Comparison of ENCODE assay signal across 8 cellular contexts in the genomic region with DNA sequence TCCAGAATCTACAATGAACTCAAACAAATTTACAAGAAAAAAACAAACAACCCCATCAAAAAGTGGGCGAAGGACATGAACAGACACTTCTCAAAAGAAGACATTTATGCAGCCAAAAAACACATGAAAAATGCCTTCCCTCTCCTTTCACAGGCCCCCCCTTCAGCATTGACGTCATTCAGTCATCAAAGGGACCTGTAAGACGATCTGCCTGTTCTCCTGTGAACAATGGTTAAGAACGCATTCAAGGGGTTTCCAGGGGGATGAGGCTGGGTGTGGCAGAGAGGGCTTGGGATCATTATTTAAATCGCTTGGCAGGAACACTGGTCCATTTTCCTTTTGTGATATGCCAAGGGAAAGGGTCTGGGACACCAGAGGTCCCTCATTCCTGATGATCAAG.
DNase-seq lines count a peak whose midpoint lies in the region; FAIRE-seq and TF ChIP-seq lines count a peak whose summit lies in the region.
"Not testable (repeated sequence)": the region's sequence is repeated elsewhere in the genome, so short reads cannot be mapped to it uniquely, and the experiment has no call there.

No MANE protein-coding gene starts in this region.

- not testable (repeated sequence) for H3K36me3 ChIP-seq in H7 (replicated peaks; ENCODE audit: control insufficient read depth, insufficient read depth, low read length)

- peak; percentile 17 for FAIRE-seq in urothelium cell line (lab: Jason Lieb, UNC)

- not testable (repeated sequence) for H3K27me3 ChIP-seq in H7 (ENCODE audit: control insufficient read depth, insufficient read depth, low read length)

- not testable (repeated sequence) for H3K4me3 ChIP-seq in H7 (ENCODE audit: insufficient read depth, low read depth, low read length); choroid plexus epithelial cell (ENCODE audit: low read depth, low read length)

- TF ChIP-seq CTCF in choroid plexus epithelial cell (conservative IDR thresholded peaks at IDR 0.05; ENCODE audit: low read depth, low read length), result not testable (repeated sequence)

- DNase-seq in DMS153 (lab: John Stamatoyannopoulos, UW), result peak; percentile 25
- DNase-seq in H7, result peak; percentile 21
- peak; percentile 33 for DNase-seq in NCI-H1105 treated with DMSO at 0.1 percent for 48 hours (lab: John Stamatoyannopoulos, UW)
- DNase-seq in NCI-H2029 treated with DMSO at 0.1 percent for 48 hours (lab: John Stamatoyannopoulos, UW), result peak; percentile 92
- DNase-seq in NCI-H2171 treated with DMSO at 0.1 percent for 48 hours (lab: John Stamatoyannopoulos, UW), result peak; percentile 52
- DNase-seq in SHP77 (lab: John Stamatoyannopoulos, UW), result peak; percentile 90 to 92
- DNase-seq in choroid plexus epithelial cell (ENCODE audit: low read depth), result peak; percentile 2
- peak; percentile 33 for DNase-seq in urothelium cell line (ENCODE audit: low spot score)

Comparison
In these comparisons a context has a peak if more than half of its experiments do, and no peak if none do; other contexts are left out.
1. DNase-seq: peak in every context shown above with its lines; median percentile 92 in NCI-H2029 treated with DMSO at 0.1 percent for 48 hours; 91 in SHP77; 52 in NCI-H2171 treated with DMSO at 0.1 percent for 48 hours; 33 in NCI-H1105 treated with DMSO at 0.1 percent for 48 hours; 33 in urothelium cell line; 25 in DMS153; 21 in H7; 2 in choroid plexus epithelial cell.